In genomic region chr16:29922326-29922725, GRCh38 we compare ENCODE assay signal across 24 cellular contexts.
"Had no signal": no experiment of that assay in that cellular context is flagged by ENCODE, and none has a peak within 500 bp of the region (broad histone marks: within the 10 kb centered on the region; RNA-seq: fewer than 3 reads in every experiment).

No MANE protein-coding gene starts in this region.

- DNase-seq: activated CD4-positive, alpha-beta memory T cell treated with anti-CD3 and anti-CD28 coated beads for 36 hours; activated CD4-positive, alpha-beta T cell treated with anti-CD3 and anti-CD28 coated beads, Interleukin-2, amount 10 ng/mL, durations not matched to agents 24 days and 14 days; activated CD4-positive, CD25-positive, alpha-beta regulatory T cell treated with anti-CD3 and anti-CD28 coated beads, Interleukin-2, amount 50 U/mL, for 72 hours; activated CD8-positive, alpha-beta memory T cell treated with anti-CD3 and anti-CD28 coated beads, Interleukin-2, amount 50 U/mL, for 48 hours; activated effector memory CD4-positive, alpha-beta T cell treated with Interleukin-2 at 50 U/mL for 16 hours; activated naive CD4-positive, alpha-beta T cell treated with Interleukin-2 at 50 U/mL for 16 hours; activated T-cell treated with anti-CD3 and anti-CD28 coated beads, Interleukin-2, amount 50 U/mL, for 48 hours; hippocampal formation; left cardiac atrium; left ventricle myocardium superior; mucosa of descending colon; occipital lobe; stimulated activated CD4-positive, alpha-beta T cell treated with anti-CD3 and anti-CD28 coated beads, Interleukin-1b, Interleukin-23, amount 100 ng/mL, for 48 hours; stimulated activated CD4-positive, alpha-beta T cell treated with anti-CD3 and anti-CD28 coated beads, Interleukin-4, amount 100 ng/mL, for 4 hours; stimulated activated CD8-positive, alpha-beta memory T cell treated with anti-CD3 and anti-CD28 coated beads, Interleukin-4, amount 100 ng/mL, for 48 hours; stimulated activated naive B cell treated with anti-CD40 and anti-IgM and Interleukin-4, amounts not matched to agents 10 μg/mL and 1 μg/mL and 100 μg/mL, for 72 hours; stomach; transverse colon had no signal

- H3K9me3 Mint-ChIP-seq: activated CD4-positive, alpha-beta memory T cell treated with anti-CD3 and anti-CD28 coated beads for 36 hours; activated CD4-positive, alpha-beta T cell treated with anti-CD3 and anti-CD28 coated beads, Interleukin-2, amount 10 ng/mL, durations not matched to agents 24 days and 14 days; stimulated activated naive B cell treated with anti-CD40 and anti-IgM and Interleukin-4, amounts not matched to agents 10 μg/mL and 1 μg/mL and 100 μg/mL, for 72 hours had no signal

- H3K9me3 ChIP-seq: mucosa of descending colon, right atrium auricular region, stomach, suprapubic skin, transverse colon had no signal

- H3K27me3 Mint-ChIP-seq: activated CD4-positive, alpha-beta memory T cell treated with anti-CD3 and anti-CD28 coated beads for 36 hours; activated CD4-positive, alpha-beta T cell treated with anti-CD3 and anti-CD28 coated beads, Interleukin-2, amount 10 ng/mL, durations not matched to agents 24 days and 14 days; activated naive CD8-positive, alpha-beta T cell; stimulated activated naive B cell treated with anti-CD40 and anti-IgM and Interleukin-4, amounts not matched to agents 10 μg/mL and 1 μg/mL and 100 μg/mL, for 72 hours had no signal

- H3K27me3 ChIP-seq: right atrium auricular region, stomach, suprapubic skin, transverse colon had no signal

- H3K27ac ChIP-seq: coronary artery, parathyroid adenoma, right atrium auricular region, stomach, suprapubic skin, transverse colon had no signal

- H3K4me3 Mint-ChIP-seq: activated CD4-positive, alpha-beta memory T cell treated with anti-CD3 and anti-CD28 coated beads for 36 hours; activated CD4-positive, alpha-beta T cell treated with anti-CD3 and anti-CD28 coated beads, Interleukin-2, amount 10 ng/mL, durations not matched to agents 24 days and 14 days; activated naive CD8-positive, alpha-beta T cell; stimulated activated naive B cell treated with anti-CD40 and anti-IgM and Interleukin-4, amounts not matched to agents 10 μg/mL and 1 μg/mL and 100 μg/mL, for 72 hours had no signal

- H3K4me3 ChIP-seq: coronary artery, mucosa of descending colon, right atrium auricular region, smooth muscle cell, stomach, suprapubic skin, transverse colon had no signal

- H3K27ac Mint-ChIP-seq: activated CD4-positive, alpha-beta memory T cell treated with anti-CD3 and anti-CD28 coated beads for 36 hours; activated CD4-positive, alpha-beta T cell treated with anti-CD3 and anti-CD28 coated beads, Interleukin-2, amount 10 ng/mL, durations not matched to agents 24 days and 14 days; activated naive CD8-positive, alpha-beta T cell; stimulated activated naive B cell treated with anti-CD40 and anti-IgM and Interleukin-4, amounts not matched to agents 10 μg/mL and 1 μg/mL and 100 μg/mL, for 72 hours had no signal

- ATAC-seq: left cardiac atrium; left ventricle myocardium superior; mucosa of descending colon; stimulated activated naive B cell treated with anti-CD40 and anti-IgM and Interleukin-4, amounts not matched to agents 10 μg/mL and 1 μg/mL and 100 μg/mL, for 72 hours had no signal
